2 cellular contexts compared by ENCODE assay signal in genomic region chr5:139658501-139658927, GRCh38.
A peak's percentile ranks its signal among the peaks of the same experiment; 100 is the strongest.
TF ChIP-seq lines count a peak whose summit lies in the region.

No MANE protein-coding gene starts in this region.

TF ChIP-seq in GM12878, 131 proteins besides CTCF, POLR2A, EP300 and RAD21:
- no peak for TF ChIP-seq YBX1 (IDR thresholded peaks at IDR 0.05)
- no peak for TF ChIP-seq GATAD2B (conservative IDR thresholded peaks at IDR 0.05; ENCODE audit: low read depth)
- no peak for TF ChIP-seq EED (IDR thresholded peaks at IDR 0.05; ENCODE audit: low read depth)
- TF ChIP-seq YY1 (IDR thresholded peaks at IDR 0.05; ENCODE audit: low read depth, low read length), result peak; percentile 45; the same call in 1 of the 2 replicates
- TF ChIP-seq CHD2 (IDR thresholded peaks at IDR 0.05; ENCODE audit: borderline replicate concordance, low read depth, low read length), result no peak
- no peak for TF ChIP-seq HDAC6 (IDR thresholded peaks at IDR 0.05; ENCODE audit: unreplicated experiment)
- peak in 1 of 2 experiments; percentile 44; a peak in 1 of 3 replicates for TF ChIP-seq EGR1 (IDR thresholded peaks at IDR 0.05; ENCODE audit: borderline replicate concordance in 1 of 2, low read depth in 2 of 2, low read length in 2 of 2)
- 0 out of 2 replicates have a peak, but pooled peaks have one; percentile 9 for TF ChIP-seq DPF2 (IDR thresholded peaks at IDR 0.05)
- TF ChIP-seq E2F8 (IDR thresholded peaks at IDR 0.05; ENCODE audit: low read depth, partially characterized antibody), result no peak
- peak; percentile 74; the same call in 1 of the 2 replicates for TF ChIP-seq SMARCA5 (IDR thresholded peaks at IDR 0.05)
- TF ChIP-seq SUZ12 (IDR thresholded peaks at IDR 0.05; ENCODE audit: unreplicated experiment), result no peak
- no peak for TF ChIP-seq ZNF622 (IDR thresholded peaks at IDR 0.05)
TF ChIP-seq in GM12878: peak in this region for 4.

TF ChIP-seq in HepG2, 621 proteins besides CTCF, POLR2A, EP300 and RAD21:
- TF ChIP-seq THAP11 (CRISPR knock-in tag; IDR thresholded peaks at IDR 0.05), result no peak
- 0 out of 2 replicates have a peak, but pooled peaks have one; percentile 39 for TF ChIP-seq HNRNPL (IDR thresholded peaks at IDR 0.05; ENCODE audit: low read depth, low read length)
